Comparison of ENCODE assay signal across 1 cellular context in the genomic region with DNA sequence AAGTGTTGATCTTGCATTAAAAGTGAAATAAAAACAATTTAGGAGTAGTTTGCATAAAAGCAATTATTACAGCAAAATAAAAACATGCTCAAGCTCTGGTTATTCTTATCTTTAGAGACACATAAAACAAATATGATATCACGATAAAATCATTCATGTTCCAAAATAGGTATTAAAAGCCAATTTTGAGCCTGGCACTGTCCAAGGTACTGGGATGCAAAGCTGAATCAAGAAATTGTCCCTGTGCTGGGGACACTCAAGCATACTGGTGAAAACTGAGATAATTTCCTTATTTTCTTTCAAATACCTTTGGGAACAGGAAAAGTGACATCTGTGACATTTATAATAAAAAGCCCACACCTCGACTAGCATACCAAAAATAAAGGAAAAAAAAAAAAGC.
TF ChIP-seq lines count a peak whose summit lies in the region.

No MANE protein-coding gene starts in this region.

TF ChIP-seq in HCT116, 20 proteins besides CTCF, POLR2A, EP300 and RAD21 (continued from another document):
- no peak for TF ChIP-seq ZBTB33 (IDR thresholded peaks at IDR 0.05; ENCODE audit: extremely low read depth, insufficient replicate concordance, low read length)
